In genomic region chr5:157858527-157859226, GRCh38 we compare ENCODE assay signal across 8 cellular contexts. TPM values are rescaled to one million over a fixed set of nuclear protein-coding genes. Genes with fewer than 3 reads are reported as not detected.
DNase-seq lines count a peak whose midpoint lies in the region; ATAC-seq lines count a peak whose summit lies in the region.

Gene CLINT1, minus strand, starts transcription at chr5:157859145. Its CDS starts 175 bp downstream, at chr5:157858970.

- ATAC-seq in CD4-positive, CD25-positive, alpha-beta regulatory T cell (ENCODE audit: low read depth in 2 of 2): peak; percentile 97
- ATAC-seq in GM19452 (IDR thresholded peaks at IDR 0.05; ENCODE audit: unreplicated experiment): peak; percentile 49

- peaks cover 8% of the 10 kb centered on the region for H3K36me3 Mint-ChIP-seq in CD4-positive, CD25-positive, alpha-beta regulatory T cell

- no peaks in the 10 kb centered on the region for H3K27me3 Mint-ChIP-seq in CD4-positive, CD25-positive, alpha-beta regulatory T cell

- H3K27ac Mint-ChIP-seq in CD4-positive, CD25-positive, alpha-beta regulatory T cell: peak within 1 kb of the TSS; percentile 93 to 99 (median 97)

- H3K4me1 Mint-ChIP-seq in CD4-positive, CD25-positive, alpha-beta regulatory T cell: peaks cover 50 to 80% (median 60%) of the 10 kb centered on the region in 4 donors

- peak; percentile 84 to 93 (median 85) for DNase-seq in CD4-positive, CD25-positive, alpha-beta regulatory T cell
- DNase-seq in HPDE6-E6E7 (ENCODE audit: extremely low spot score) (peak; percentile 95), NOMO-1 treated with DMSO at 0.1 percent for 48 hours (lab: John Stamatoyannopoulos, UW; ENCODE audit: unreplicated experiment) (peak; percentile 84), lung microvascular endothelial cell (ENCODE audit: low read depth in 2 of 2) (peak; percentile 88 to 90)
- peak; percentile 78 to 80 for DNase-seq in activated CD8-positive, alpha-beta memory T cell treated with anti-CD3 and anti-CD28 coated beads for 4 hours (ENCODE audit: low read depth in 2 of 2)
- DNase-seq in effector memory CD4-positive, alpha-beta T cell: peak; percentile 71 to 84 (median 77)
- peak; percentile 78 to 86 (median 83) for DNase-seq in stimulated activated CD4-positive, alpha-beta T cell treated with anti-CD3 and anti-CD28 coated beads, TNF-alpha, amount 100 ng/mL, for 48 hours (ENCODE audit: low read depth in 3 of 3)

- peaks cover 58% of the 10 kb centered on the region for H3K4me1 ChIP-seq in CD4-positive, CD25-positive, alpha-beta regulatory T cell (ENCODE audit: control insufficient read depth, insufficient read depth, low read length, poor library complexity, severe bottlenecking)
- peaks cover 2% of the 10 kb centered on the region for H3K4me1 ChIP-seq in effector memory CD4-positive, alpha-beta T cell (ENCODE audit: control insufficient read depth, insufficient read depth, low read length, poor library complexity, severe bottlenecking)

- no peaks in the 10 kb centered on the region for H3K9me3 ChIP-seq in CD4-positive, CD25-positive, alpha-beta regulatory T cell (ENCODE audit: control insufficient read depth in 2 of 2, low read length in 2 of 2)
- no peaks in the 10 kb centered on the region for H3K9me3 ChIP-seq in effector memory CD4-positive, alpha-beta T cell (ENCODE audit: control insufficient read depth, low read length)

- peaks cover 0 to 4% (median 0%) of the 10 kb centered on the region in 7 donors for H3K9me3 Mint-ChIP-seq in CD4-positive, CD25-positive, alpha-beta regulatory T cell

- peak within 1 kb of the TSS; percentile 90 to 100 (median 95) for H3K4me3 Mint-ChIP-seq in CD4-positive, CD25-positive, alpha-beta regulatory T cell

- H3K36me3 ChIP-seq in CD4-positive, CD25-positive, alpha-beta regulatory T cell (ENCODE audit: control insufficient read depth, insufficient read depth, low read length): no peaks in the 10 kb centered on the region
- no peaks in the 10 kb centered on the region for H3K36me3 ChIP-seq in effector memory CD4-positive, alpha-beta T cell (ENCODE audit: control insufficient read depth, insufficient read depth, low read length)

- H3K4me3 ChIP-seq in CD4-positive, CD25-positive, alpha-beta regulatory T cell (ENCODE audit: low read depth, low read length): peak within 1 kb of the TSS; percentile 97
- H3K4me3 ChIP-seq in effector memory CD4-positive, alpha-beta T cell (ENCODE audit: insufficient read depth, low read depth, low read length, poor library complexity, severe bottlenecking): peak within 1 kb of the TSS; percentile 87

- peak within 1 kb of the TSS; percentile 91 for H3K27ac ChIP-seq in CD4-positive, CD25-positive, alpha-beta regulatory T cell (ENCODE audit: insufficient read depth, low read length, poor library complexity, severe bottlenecking)
- peak within 1 kb of the TSS; percentile 81 for H3K27ac ChIP-seq in effector memory CD4-positive, alpha-beta T cell (ENCODE audit: insufficient read depth, low read length, poor library complexity, severe bottlenecking)

- H3K27me3 ChIP-seq in CD4-positive, CD25-positive, alpha-beta regulatory T cell (ENCODE audit: control insufficient read depth, insufficient read depth, low read length): no peaks in the 10 kb centered on the region
- no peaks in the 10 kb centered on the region for H3K27me3 ChIP-seq in effector memory CD4-positive, alpha-beta T cell (replicated peaks; ENCODE audit: control insufficient read depth, insufficient read depth, low read length, poor library complexity, severe bottlenecking)

RNA-seq across cellular contexts. Expression of gene CLINT1, which starts in this region (rescaled TPM):
- total RNA-seq in CD4-positive, CD25-positive, alpha-beta regulatory T cell: 111 TPM
- 100 to 1,000 TPM in 3 of 4 donors, 10 to 100 TPM in 1; 93.2 to 126 (median 111) TPM for polyA plus RNA-seq in CD4-positive, CD25-positive, alpha-beta regulatory T cell
- 73.2 and 86.7 TPM in 2 replicates for total RNA-seq in lung microvascular endothelial cell

Comparison
In these comparisons a context has a peak if more than half of its experiments do, and no peak if none do; other contexts are left out.
1. Peak in every context shown above with its lines: DNase-seq, ATAC-seq, H3K4me3 ChIP-seq and H3K27ac ChIP-seq.